33 cellular contexts compared by ENCODE assay signal in the genomic region with DNA sequence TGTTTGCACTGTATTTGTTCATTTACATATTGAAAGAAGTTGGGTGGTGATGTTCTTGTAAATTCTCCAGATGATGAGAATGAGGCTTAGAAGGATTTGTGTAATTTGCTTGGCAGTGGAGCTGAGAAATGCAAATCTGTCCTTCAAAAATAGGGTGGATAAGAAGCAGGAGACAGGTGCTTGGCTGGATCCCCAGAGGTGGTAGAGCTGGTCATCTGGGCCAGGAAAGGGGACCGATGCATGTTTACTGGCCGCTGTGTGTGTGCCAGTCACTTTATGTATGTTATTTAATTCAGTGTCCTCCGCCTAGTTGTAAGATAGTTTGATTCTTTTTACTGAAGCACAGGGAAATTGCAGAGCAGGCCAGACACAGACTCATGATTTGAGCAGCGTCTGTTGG.
"Had no signal": no experiment of that assay in that cellular context is flagged by ENCODE, and none has a peak within 500 bp of the region (broad histone marks: within the 10 kb centered on the region; RNA-seq: fewer than 3 reads in every experiment).

No MANE protein-coding gene starts in this region.

- H3K27me3 ChIP-seq: adrenal gland, brain microvascular endothelial cell, dorsolateral prefrontal cortex had no signal

- H3K9me3 Mint-ChIP-seq: activated CD4-positive, alpha-beta memory T cell treated with anti-CD3 and anti-CD28 coated beads for 36 hours; activated CD4-positive, alpha-beta T cell treated with anti-CD3 and anti-CD28 coated beads, Interleukin-2, amount 10 ng/mL, durations not matched to agents 24 days and 14 days; activated naive CD4-positive, alpha-beta T cell treated with anti-CD3 and anti-CD28 coated beads for 36 hours; activated naive CD4-positive, alpha-beta T cell treated with anti-CD3 and anti-CD28 coated beads, Interleukin-2, amount 50 U/mL, for 24 hours; activated naive CD8-positive, alpha-beta T cell treated with anti-CD3 and anti-CD28 coated beads, Interleukin-2, amount 50 U/mL, for 24 hours; activated T-helper 1 cell treated with anti-CD3 and anti-CD28 coated beads, Interleukin-12 subunit alpha, Interleukin-12 subunit beta, Interleukin-2, Interleukin-4 antibody, amounts not matched to agents 30 ng/mL and 10 ng/mL and 1 ng/mL, durations not matched to agents 14 hours and 24 hours and 36 hours; activated T-helper 2 cell treated with anti-CD3 and anti-CD28 coated beads, Interferon-gamma antibody, Interleukin-2, Interleukin-4, amounts not matched to agents 10 μg/mL and 5 μg/mL and 100 μg/mL, durations not matched to agents 14 hours and 24 hours and 36 hours; dendritic cell treated with granulocyte-macrophage colony-stimulating factor and Interleukin-4, amounts not matched to agents 40 ng/mL and 50 ng/mL, for 4 days had no signal

- ATAC-seq: activated CD4-positive, alpha-beta T cell treated with anti-CD3 and anti-CD28 coated beads for 36 hours; activated CD8-positive, alpha-beta memory T cell treated with anti-CD3 and anti-CD28 coated beads, Interleukin-2, amount 10 ng/mL, durations not matched to agents 7 days and 5 days; activated CD8-positive, alpha-beta T cell treated with anti-CD3 and anti-CD28 coated beads, Interleukin-2, amount 10 ng/mL, durations not matched to agents 7 days and 5 days; activated naive CD8-positive, alpha-beta T cell treated with anti-CD3 and anti-CD28 coated beads, Interleukin-2, amount 50 U/mL, for 24 hours; esophagus mucosa had no signal

- H3K4me3 Mint-ChIP-seq: activated CD4-positive, alpha-beta memory T cell treated with anti-CD3 and anti-CD28 coated beads for 36 hours; activated CD4-positive, alpha-beta T cell treated with anti-CD3 and anti-CD28 coated beads for 36 hours; activated CD4-positive, alpha-beta T cell treated with anti-CD3 and anti-CD28 coated beads, Interleukin-2, amount 10 ng/mL, durations not matched to agents 24 days and 14 days; activated CD8-positive, alpha-beta memory T cell treated with anti-CD3 and anti-CD28 coated beads, Interleukin-2, amount 10 ng/mL, durations not matched to agents 7 days and 5 days; activated CD8-positive, alpha-beta T cell treated with anti-CD3 and anti-CD28 coated beads, Interleukin-2, amount 10 ng/mL, durations not matched to agents 7 days and 5 days; activated naive CD4-positive, alpha-beta T cell treated with anti-CD3 and anti-CD28 coated beads for 36 hours; activated naive CD4-positive, alpha-beta T cell treated with anti-CD3 and anti-CD28 coated beads, Interleukin-2, amount 50 U/mL, for 24 hours; activated naive CD8-positive, alpha-beta T cell treated with anti-CD3 and anti-CD28 coated beads for 36 hours; activated naive CD8-positive, alpha-beta T cell treated with anti-CD3 and anti-CD28 coated beads, Interleukin-2, amount 50 U/mL, for 24 hours; activated T-helper 1 cell treated with anti-CD3 and anti-CD28 coated beads, Interleukin-12 subunit alpha, Interleukin-12 subunit beta, Interleukin-2, Interleukin-4 antibody, amounts not matched to agents 30 ng/mL and 10 ng/mL and 1 ng/mL, durations not matched to agents 14 hours and 24 hours and 36 hours; central memory CD8-positive, alpha-beta T cell; dendritic cell treated with granulocyte-macrophage colony-stimulating factor and Interleukin-4, amounts not matched to agents 40 ng/mL and 50 ng/mL, for 4 days; endodermal cell had no signal

- H3K36me3 Mint-ChIP-seq: activated CD4-positive, alpha-beta memory T cell treated with anti-CD3 and anti-CD28 coated beads for 36 hours; activated CD8-positive, alpha-beta memory T cell treated with anti-CD3 and anti-CD28 coated beads, Interleukin-2, amount 10 ng/mL, durations not matched to agents 7 days and 5 days; activated naive CD4-positive, alpha-beta T cell treated with anti-CD3 and anti-CD28 coated beads, Interleukin-2, amount 50 U/mL, for 24 hours; activated naive CD8-positive, alpha-beta T cell treated with anti-CD3 and anti-CD28 coated beads for 36 hours had no signal

- FAIRE-seq: bronchial epithelial cell, frontal cortex had no signal

- H3K9me3 ChIP-seq: adrenal gland had no signal

- H3K27ac ChIP-seq: adrenal gland, brain microvascular endothelial cell, coronary artery, dorsolateral prefrontal cortex had no signal

- DNase-seq: activated CD4-positive, alpha-beta memory T cell treated with anti-CD3 and anti-CD28 coated beads for 36 hours; activated CD4-positive, alpha-beta T cell treated with anti-CD3 and anti-CD28 coated beads for 36 hours; activated CD4-positive, alpha-beta T cell treated with anti-CD3 and anti-CD28 coated beads, Interleukin-2, amount 10 ng/mL, durations not matched to agents 24 days and 14 days; activated CD4-positive, CD25-positive, alpha-beta regulatory T cell; activated CD4-positive, CD25-positive, alpha-beta regulatory T cell treated with anti-CD3 and anti-CD28 coated beads, Interleukin-2, amount 50 U/mL, for 72 hours; activated CD8-positive, alpha-beta memory T cell treated with anti-CD3 and anti-CD28 coated beads, Interleukin-2, amount 10 ng/mL, durations not matched to agents 7 days and 5 days; activated CD8-positive, alpha-beta memory T cell treated with anti-CD3 and anti-CD28 coated beads, Interleukin-2, amount 50 U/mL, for 4 hours; activated CD8-positive, alpha-beta T cell treated with anti-CD3 and anti-CD28 coated beads, Interleukin-2, amount 10 ng/mL, durations not matched to agents 7 days and 5 days; activated effector memory CD4-positive, alpha-beta T cell treated with anti-CD3 and anti-CD28 coated beads, Interleukin-2, amount 50 U/mL, for 16 hours; activated naive CD4-positive, alpha-beta T cell treated with anti-CD3 and anti-CD28 coated beads for 36 hours; activated naive CD8-positive, alpha-beta T cell treated with anti-CD3 and anti-CD28 coated beads for 36 hours; activated naive CD8-positive, alpha-beta T cell treated with anti-CD3 and anti-CD28 coated beads, Interleukin-2, amount 50 U/mL, for 24 hours; activated T-cell treated with anti-CD3 and anti-CD28 coated beads, Interleukin-2, amount 50 U/mL, for 1 hour; activated T-cell treated with anti-CD3 and anti-CD28 coated beads, Interleukin-2, amount 50 U/mL, for 48 hours; adrenal gland; amygdala; aorta; brain microvascular endothelial cell; dorsolateral prefrontal cortex; effector memory CD4-positive, alpha-beta T cell; endodermal cell; foreskin fibroblast; head of caudate nucleus; T-helper 2 cell had no signal

- H3K4me1 Mint-ChIP-seq: activated CD4-positive, alpha-beta T cell treated with anti-CD3 and anti-CD28 coated beads for 36 hours; activated CD4-positive, alpha-beta T cell treated with anti-CD3 and anti-CD28 coated beads, Interleukin-2, amount 10 ng/mL, durations not matched to agents 24 days and 14 days; activated CD8-positive, alpha-beta memory T cell treated with anti-CD3 and anti-CD28 coated beads, Interleukin-2, amount 10 ng/mL, durations not matched to agents 7 days and 5 days; activated naive CD4-positive, alpha-beta T cell treated with anti-CD3 and anti-CD28 coated beads, Interleukin-2, amount 50 U/mL, for 24 hours; activated naive CD8-positive, alpha-beta T cell treated with anti-CD3 and anti-CD28 coated beads for 36 hours; activated naive CD8-positive, alpha-beta T cell treated with anti-CD3 and anti-CD28 coated beads, Interleukin-2, amount 50 U/mL, for 24 hours; central memory CD8-positive, alpha-beta T cell had no signal

- H3K4me3 ChIP-seq: adrenal gland, coronary artery, dorsolateral prefrontal cortex had no signal

- H3K36me3 ChIP-seq: adrenal gland, brain microvascular endothelial cell had no signal

- H3K27ac Mint-ChIP-seq: activated CD4-positive, alpha-beta memory T cell treated with anti-CD3 and anti-CD28 coated beads for 36 hours; activated CD4-positive, alpha-beta T cell treated with anti-CD3 and anti-CD28 coated beads for 36 hours; activated CD4-positive, alpha-beta T cell treated with anti-CD3 and anti-CD28 coated beads, Interleukin-2, amount 10 ng/mL, durations not matched to agents 24 days and 14 days; activated CD8-positive, alpha-beta memory T cell treated with anti-CD3 and anti-CD28 coated beads, Interleukin-2, amount 10 ng/mL, durations not matched to agents 7 days and 5 days; activated CD8-positive, alpha-beta T cell treated with anti-CD3 and anti-CD28 coated beads, Interleukin-2, amount 10 ng/mL, durations not matched to agents 7 days and 5 days; activated naive CD4-positive, alpha-beta T cell treated with anti-CD3 and anti-CD28 coated beads for 36 hours; activated naive CD4-positive, alpha-beta T cell treated with anti-CD3 and anti-CD28 coated beads, Interleukin-2, amount 50 U/mL, for 24 hours; activated naive CD8-positive, alpha-beta T cell treated with anti-CD3 and anti-CD28 coated beads for 36 hours; activated naive CD8-positive, alpha-beta T cell treated with anti-CD3 and anti-CD28 coated beads, Interleukin-2, amount 50 U/mL, for 24 hours; activated T-helper 1 cell treated with anti-CD3 and anti-CD28 coated beads, Interleukin-12 subunit alpha, Interleukin-12 subunit beta, Interleukin-2, Interleukin-4 antibody, amounts not matched to agents 30 ng/mL and 10 ng/mL and 1 ng/mL, durations not matched to agents 14 hours and 24 hours and 36 hours; activated T-helper 2 cell treated with anti-CD3 and anti-CD28 coated beads, Interferon-gamma antibody, Interleukin-2, Interleukin-4, amounts not matched to agents 10 μg/mL and 5 μg/mL and 100 μg/mL, durations not matched to agents 14 hours and 24 hours and 36 hours; dendritic cell treated with granulocyte-macrophage colony-stimulating factor and Interleukin-4, amounts not matched to agents 40 ng/mL and 50 ng/mL, for 4 days; endodermal cell had no signal

- H3K4me1 ChIP-seq: adrenal gland had no signal

- H3K27me3 Mint-ChIP-seq: activated CD4-positive, alpha-beta T cell treated with anti-CD3 and anti-CD28 coated beads for 36 hours; activated CD4-positive, alpha-beta T cell treated with anti-CD3 and anti-CD28 coated beads, Interleukin-2, amount 10 ng/mL, durations not matched to agents 24 days and 14 days; activated naive CD8-positive, alpha-beta T cell treated with anti-CD3 and anti-CD28 coated beads, Interleukin-2, amount 50 U/mL, for 24 hours; dendritic cell treated with granulocyte-macrophage colony-stimulating factor and Interleukin-4, amounts not matched to agents 40 ng/mL and 50 ng/mL, for 4 days had no signal
